Comparison of ENCODE assay signal across 1 cellular context in genomic region chr3:148992027-148992634, GRCh38.
A peak's percentile ranks its signal among the peaks of the same experiment; 100 is the strongest.
TF ChIP-seq lines count a peak whose summit lies in the region.

No MANE protein-coding gene starts in this region.

TF ChIP-seq in H1, 55 proteins besides CTCF, POLR2A, EP300 and RAD21:
- TF ChIP-seq TEAD4 (IDR thresholded peaks at IDR 0.05; ENCODE audit: low read depth, low read length) (no peak), SUZ12 (IDR thresholded peaks at IDR 0.05; ENCODE audit: low read length) (0 out of 2 replicates have a peak, but pooled peaks have one; percentile 24)
